8 cellular contexts compared by ENCODE assay signal in the genomic region with DNA sequence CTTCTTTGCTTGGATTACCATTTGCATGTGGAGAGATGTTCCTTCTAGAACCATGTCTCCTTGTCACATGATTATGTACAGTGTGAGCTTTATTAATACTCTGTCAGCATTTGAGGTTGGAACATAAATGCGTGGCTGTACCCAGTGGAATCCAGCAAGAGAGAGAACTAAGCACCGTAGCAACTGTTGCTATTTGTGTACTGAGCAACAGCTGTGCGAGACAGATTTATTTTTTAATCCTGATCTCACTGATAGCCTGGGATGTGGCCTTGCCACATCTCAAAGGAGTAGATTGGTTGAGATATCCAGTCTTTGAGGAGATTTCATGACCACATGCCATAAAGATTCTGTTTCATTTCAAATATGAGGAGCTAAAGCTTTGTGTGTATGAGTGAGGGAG. TPM values are rescaled to one million over a fixed set of nuclear protein-coding genes. Genes with fewer than 3 reads are reported as not detected.
DNase-seq lines count a peak whose midpoint lies in the region; ATAC-seq lines count a peak whose summit lies in the region.

No MANE protein-coding gene starts in this region.

- ATAC-seq in GM21528 (IDR thresholded peaks at IDR 0.05; ENCODE audit: low FRiP score, unreplicated experiment) (no peak), HG02852 (IDR thresholded peaks at IDR 0.05; ENCODE audit: unreplicated experiment) (no peak)

- peaks cover 6% of the 10 kb centered on the region for H3K4me1 ChIP-seq in mesodermal cell (ENCODE audit: control insufficient read depth, insufficient read depth, low read length, poor library complexity, severe bottlenecking)

- H3K27ac ChIP-seq in cingulate gyrus (ENCODE audit: low read depth, low read length): peak overlapping the region; percentile 49
- peak overlapping the region; percentile 71 for H3K27ac ChIP-seq in mesodermal cell (ENCODE audit: low read depth, low read length, severe bottlenecking)

- H3K36me3 ChIP-seq in mesodermal cell (ENCODE audit: control insufficient read depth, insufficient read depth, low read length): peaks cover 36% of the 10 kb centered on the region

- H3K9me3 ChIP-seq in mesodermal cell (ENCODE audit: control insufficient read depth, low read length): peaks cover 4% of the 10 kb centered on the region

- WGBS in mesodermal cell (ENCODE audit: insufficient coverage in 2 of 2), 2 experiments: 89 to 100% methylated on average over 2 to 3 of the region's 3 CpGs

- DNase-seq in AG08395 (ENCODE audit: low spot score): peak; percentile 90
- peak; percentile 85 for DNase-seq in M059J (ENCODE audit: low read depth)
- DNase-seq in NCI-H2227 (lab: John Stamatoyannopoulos, UW; ENCODE audit: unreplicated experiment): no peak
- DNase-seq in UCSD-AML1 (lab: John Stamatoyannopoulos, UW; ENCODE audit: unreplicated experiment): no peak

- no peak overlapping the region for H3K4me3 ChIP-seq in mesodermal cell (ENCODE audit: extremely low read depth, insufficient read depth, low read length, poor library complexity, severe bottlenecking)

RNA-seq across cellular contexts. Expression of gene KIF1B, which starts 43.4 kb away (rescaled TPM):
- total RNA-seq in M059J (2014; rRNA removed; shearing (Covaris generic)): 14.5 and 27.8 TPM in 2 replicates
- polyA plus RNA-seq in mesodermal cell (2013, experiment 1 of 2): 52.8 TPM
- 45.4 TPM for polyA plus RNA-seq in mesodermal cell (2013, experiment 2 of 2)

Comparison
In these comparisons a context has a peak if more than half of its experiments do, and no peak if none do; other contexts are left out.
1. DNase-seq: peak in AG08395 (single experiment) and M059J (single experiment); none in NCI-H2227 (single experiment) and UCSD-AML1 (single experiment).